ENCODE assay signal across 18 cellular contexts in the genomic region with DNA sequence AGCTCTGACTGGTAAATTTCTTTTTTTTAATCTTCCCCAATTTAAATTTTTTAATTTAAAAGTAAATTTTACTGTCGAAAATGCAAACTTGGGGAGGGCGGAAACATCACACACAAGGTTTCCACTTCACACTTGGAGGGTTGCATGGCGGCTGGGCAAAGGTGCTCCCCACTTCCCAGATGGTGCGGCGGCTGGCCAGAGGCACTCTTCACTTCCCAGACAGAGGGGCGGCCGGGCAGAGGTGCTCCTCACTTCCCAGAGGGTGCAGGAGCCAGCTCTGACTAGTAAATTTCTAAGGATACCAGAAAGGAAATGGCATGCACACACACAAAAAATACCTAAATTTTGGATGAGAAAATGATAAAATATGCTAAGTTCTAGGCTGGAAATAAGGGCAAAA. TPM values are rescaled to one million over a fixed set of nuclear protein-coding genes. Genes with fewer than 3 reads are reported as not detected.
DNase-seq lines count a peak whose midpoint lies in the region; ATAC-seq and TF ChIP-seq lines count a peak whose summit lies in the region.
"Had no signal": no experiment of that assay in that cellular context is flagged by ENCODE, and none has a peak within 500 bp of the region (broad histone marks: within the 10 kb centered on the region; RNA-seq: fewer than 3 reads in every experiment).

No MANE protein-coding gene starts in this region.

- H3K9me3 ChIP-seq in CD4-positive, alpha-beta T cell (ENCODE audit: control insufficient read depth, low read length), result no peaks in the 10 kb centered on the region
- no peaks in the 10 kb centered on the region for H3K9me3 ChIP-seq in naive thymus-derived CD4-positive, alpha-beta T cell (ENCODE audit: control insufficient read depth in 2 of 3, low read length in 3 of 3)
- H3K9me3 ChIP-seq: A549, Caco-2 had no signal

- CTCF ChIA-PET in CD4-positive, alpha-beta T cell (lab: Charles Lee), result interaction anchor here (1.2 kb wide), 1 partner anchor 13 kb away, joined by 3 read pairs; no protein-coding TSS in a partner anchor
- CTCF ChIA-PET in naive thymus-derived CD4-positive, alpha-beta T cell (lab: Charles Lee), result no interaction called here

- peaks cover 12% of the 10 kb centered on the region for H3K4me1 Mint-ChIP-seq in CD4-positive, alpha-beta T cell (ENCODE audit: low read depth)
- H3K4me1 Mint-ChIP-seq in chondrocyte (ENCODE audit: low read depth), result peaks cover 2% of the 10 kb centered on the region
- H3K4me1 Mint-ChIP-seq in naive thymus-derived CD4-positive, alpha-beta T cell, result peaks cover 6 to 23% (median 15%) of the 10 kb centered on the region in 7 donors
- H3K4me1 Mint-ChIP-seq: GM23338, H9 had no signal

- H3K4me3 Mint-ChIP-seq in CD4-positive, alpha-beta T cell, result no peak overlapping the region
- H3K4me3 Mint-ChIP-seq in chondrocyte (ENCODE audit: unreplicated experiment), result no peak overlapping the region
- H3K4me3 Mint-ChIP-seq in naive thymus-derived CD4-positive, alpha-beta T cell, result peak overlapping the region in 2 of 10 donors; percentile 8 to 18
- H3K4me3 Mint-ChIP-seq: CD8-positive, alpha-beta T cell; GM23338; H9 had no signal

- no peaks in the 10 kb centered on the region for H3K27me3 Mint-ChIP-seq in CD4-positive, alpha-beta T cell
- H3K27me3 Mint-ChIP-seq in chondrocyte (ENCODE audit: low read depth), result no peaks in the 10 kb centered on the region
- H3K27me3 Mint-ChIP-seq in naive thymus-derived CD4-positive, alpha-beta T cell, result peaks cover 0 to 3% (median 0%) of the 10 kb centered on the region in 5 donors

- no peaks in the 10 kb centered on the region for H3K9me3 Mint-ChIP-seq in CD4-positive, alpha-beta T cell
- no peaks in the 10 kb centered on the region for H3K9me3 Mint-ChIP-seq in chondrocyte (ENCODE audit: low read depth)
- H3K9me3 Mint-ChIP-seq in naive thymus-derived CD4-positive, alpha-beta T cell, result peaks cover 0 to 6% (median 3%) of the 10 kb centered on the region in 11 donors
- H3K9me3 Mint-ChIP-seq: CD8-positive, alpha-beta T cell had no signal

- peaks cover 0 to 8% of the 10 kb centered on the region in 2 donors for H3K4me1 ChIP-seq in naive thymus-derived CD4-positive, alpha-beta T cell (ENCODE audit: control insufficient read depth in 2 of 2, insufficient read depth in 2 of 2, low read length in 2 of 2)
- H3K4me1 ChIP-seq: Caco-2 had no signal

- intact Hi-C loops in CD4-positive, alpha-beta T cell (cut with DNase I, micrococcal nuclease), result no loop called here
- intact Hi-C loops in naive thymus-derived CD4-positive, alpha-beta T cell (cut with micrococcal nuclease), result no loop called here

- POLR2A ChIA-PET in CD4-positive, alpha-beta T cell (lab: Charles Lee), result no interaction called here
- POLR2A ChIA-PET in naive thymus-derived CD4-positive, alpha-beta T cell (lab: Charles Lee), result no interaction called here

- H3K27ac ChIP-seq in CD4-positive, alpha-beta T cell (ENCODE audit: low read depth, low read length), result no peak overlapping the region
- H3K27ac ChIP-seq in naive thymus-derived CD4-positive, alpha-beta T cell (ENCODE audit: low read depth, low read length), result no peak overlapping the region
- H3K27ac ChIP-seq: A549 had no signal

- no peaks in the 10 kb centered on the region for H3K36me3 ChIP-seq in naive thymus-derived CD4-positive, alpha-beta T cell (ENCODE audit: control insufficient read depth in 2 of 3, insufficient read depth in 3 of 3, low read length in 3 of 3)

- no peak for DNase-seq in CD4-positive, alpha-beta T cell
- DNase-seq in chondrocyte (ENCODE audit: low spot score) (peak; percentile 87), SHP77 (lab: John Stamatoyannopoulos, UW) (no peak), AG20443 (ENCODE audit: low spot score) (no peak)
- DNase-seq in naive thymus-derived CD4-positive, alpha-beta T cell, result no peak
- DNase-seq in activated CD8-positive, alpha-beta memory T cell treated with anti-CD3 and anti-CD28 coated beads, Interleukin-2, amount 50 U/mL, for 48 hours, result no peak
- DNase-seq: 8988T; ACHN; C1 segment of cervical spinal cord; CD8-positive, alpha-beta T cell; DMS153; DND-41; H9 had no signal

- H3K27ac Mint-ChIP-seq in CD4-positive, alpha-beta T cell, result peak overlapping the region; percentile 47
- H3K27ac Mint-ChIP-seq in chondrocyte (ENCODE audit: unreplicated experiment), result no peak overlapping the region
- H3K27ac Mint-ChIP-seq in naive thymus-derived CD4-positive, alpha-beta T cell, result peak overlapping the region in 6 of 9 donors; percentile 4 to 58 (median 40)
- H3K27ac Mint-ChIP-seq: CD8-positive, alpha-beta T cell; GM23338; H9 had no signal

- no peak overlapping the region for H3K4me3 ChIP-seq in naive thymus-derived CD4-positive, alpha-beta T cell (ENCODE audit: low read length)
- H3K4me3 ChIP-seq: A549, GM23338 had no signal

- H3K27me3 ChIP-seq in CD4-positive, alpha-beta T cell (ENCODE audit: control insufficient read depth, insufficient read depth, low read length), result no peaks in the 10 kb centered on the region
- H3K27me3 ChIP-seq in naive thymus-derived CD4-positive, alpha-beta T cell (ENCODE audit: control insufficient read depth in 2 of 2, insufficient read depth in 2 of 2, low read length in 2 of 2), result no peaks in the 10 kb centered on the region

- no peak for ATAC-seq in CD4-positive, alpha-beta T cell (ENCODE audit: poor library complexity)
- ATAC-seq in naive thymus-derived CD4-positive, alpha-beta T cell, result no peak
- ATAC-seq: A549; CD8-positive, alpha-beta T cell; GM23338; HCT116 had no signal

- H3K36me3 Mint-ChIP-seq in CD4-positive, alpha-beta T cell (ENCODE audit: low read depth), result no peaks in the 10 kb centered on the region
- H3K36me3 Mint-ChIP-seq in chondrocyte (ENCODE audit: low read depth), result no peaks in the 10 kb centered on the region
- H3K36me3 Mint-ChIP-seq in naive thymus-derived CD4-positive, alpha-beta T cell, result peaks cover 0 to 14% (median 3%) of the 10 kb centered on the region in 5 donors
- H3K36me3 Mint-ChIP-seq: CD8-positive, alpha-beta T cell had no signal

- no peak for TF ChIP-seq CTCF in CD4-positive, alpha-beta T cell (IDR thresholded peaks at IDR 0.05)
- no peak for TF ChIP-seq CTCF in chondrocyte (IDR thresholded peaks at IDR 0.05)

RNA-seq across cellular contexts. Expression of a gene that starts 16.4 kb away (rescaled TPM):
- not detected for total RNA-seq in CD4-positive, alpha-beta T cell
- 0.33 to 1.0 TPM (median 0.53 TPM) in 3 replicates for total RNA-seq in chondrocyte
- under 1 TPM in 1 of 5 experiments, not detected in 4; 0.27 TPM for total RNA-seq in naive thymus-derived CD4-positive, alpha-beta T cell
- not detected for polyA plus RNA-seq in naive thymus-derived CD4-positive, alpha-beta T cell
- total RNA-seq: Caco-2; CD8-positive, alpha-beta T cell; GM23338; H4; H9 had no signal
- polyA plus RNA-seq: A549, GM23338 had no signal

RNA-seq across cellular contexts. Expression of a gene that starts 25.4 kb away (rescaled TPM):
- not detected for total RNA-seq in CD4-positive, alpha-beta T cell
- total RNA-seq in chondrocyte, result 18.6 to 31.5 TPM (median 19.2 TPM) in 3 replicates
- total RNA-seq in naive thymus-derived CD4-positive, alpha-beta T cell, result 1 to 10 TPM in 1 of 5 experiments, not detected in 4; 1.3 TPM
- not detected for polyA plus RNA-seq in naive thymus-derived CD4-positive, alpha-beta T cell
- total RNA-seq: CD8-positive, alpha-beta T cell had no signal
